ENCODE assay signal across 14 cellular contexts in the genomic region with DNA sequence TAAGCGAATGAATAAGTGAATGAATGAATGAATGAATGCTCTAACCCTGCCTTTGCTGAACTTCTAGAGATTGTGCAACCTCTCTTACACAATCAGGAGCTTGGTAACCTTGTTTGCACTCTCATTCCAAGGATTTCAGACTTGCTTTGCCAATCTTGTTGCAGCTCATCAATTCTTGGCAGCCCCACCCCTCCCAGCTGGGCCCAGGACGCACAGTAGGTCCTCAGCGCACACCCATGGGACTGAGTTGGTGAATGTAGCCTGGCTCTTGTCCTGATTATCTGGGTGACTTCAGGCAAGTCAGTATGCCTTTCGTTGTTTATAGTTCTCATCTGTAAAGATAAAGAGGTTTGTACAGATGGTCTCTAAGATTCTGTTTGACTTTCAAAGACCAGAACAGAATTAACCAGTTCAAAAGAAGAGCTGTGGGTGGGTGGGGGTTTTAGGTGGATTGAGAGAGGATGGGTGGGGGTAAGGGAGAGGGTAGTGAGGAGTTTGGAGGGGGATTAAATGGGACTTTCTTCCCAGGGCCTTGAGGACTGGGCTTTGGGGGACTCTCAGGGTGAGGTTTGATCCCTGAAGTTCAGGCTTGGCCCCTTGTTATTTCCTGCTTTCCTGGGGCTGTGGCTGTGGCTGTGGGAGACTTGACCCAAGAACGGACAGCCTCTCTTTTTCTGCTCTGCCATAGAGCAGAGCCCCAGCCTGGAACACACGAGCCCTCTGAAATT. TPM values are rescaled to one million over a fixed set of nuclear protein-coding genes. Genes with fewer than 3 reads are reported as not detected.
DNase-seq lines count a peak whose midpoint lies in the region; ATAC-seq and TF ChIP-seq lines count a peak whose summit lies in the region.
"Had no signal": no experiment of that assay in that cellular context is flagged by ENCODE, and none has a peak within 500 bp of the region (broad histone marks: within the 10 kb centered on the region; RNA-seq: fewer than 3 reads in every experiment).

No MANE protein-coding gene starts in this region.

- no peaks in the 10 kb centered on the region for H3K4me1 ChIP-seq in gastroesophageal sphincter
- H3K4me1 ChIP-seq in mucosa of descending colon (ENCODE audit: low read depth): peaks cover 57% of the 10 kb centered on the region
- H3K4me1 ChIP-seq: testis had no signal

- H3K27me3 Mint-ChIP-seq in WTC11 (ENCODE audit: low read depth): no peaks in the 10 kb centered on the region
- H3K27me3 Mint-ChIP-seq: effector memory CD8-positive, alpha-beta T cell had no signal

- H3K36me3 ChIP-seq in gastroesophageal sphincter (no peaks in the 10 kb centered on the region), mucosa of descending colon (ENCODE audit: low read depth) (no peaks in the 10 kb centered on the region)

- DNase-seq in HCEC 1CT: peak; percentile 34
- DNase-seq in WTC11 (ENCODE audit: low spot score): no peak
- DNase-seq in sciatic nerve (ENCODE audit: low spot score): no peak
- no peak for DNase-seq in A172 (ENCODE audit: low spot score)
- no peak for DNase-seq in mucosa of descending colon
- no peak for DNase-seq in NCI-H69 (lab: John Stamatoyannopoulos, UW)
- DNase-seq: activated naive CD4-positive, alpha-beta T cell treated with Interleukin-2 at 50 U/mL for 16 hours; CD4-positive, alpha-beta memory T cell; effector memory CD8-positive, alpha-beta T cell; NCI-H1105; testis had no signal

- H3K27ac ChIP-seq in gastroesophageal sphincter: no peak overlapping the region
- H3K27ac ChIP-seq: testis had no signal

- WGBS in gastroesophageal sphincter (ENCODE audit: low coverage in 1 of 2), 2 donors: 45 to 72% methylated on average over 3 to 5 of the region's 6 CpGs

- H3K27ac Mint-ChIP-seq in WTC11: no peak overlapping the region
- H3K27ac Mint-ChIP-seq: effector memory CD8-positive, alpha-beta T cell had no signal

- intact Hi-C loops in sciatic nerve (cut with DNase I): no loop called here
- intact Hi-C loops in mucosa of descending colon (cut with DNase I, micrococcal nuclease): no loop called here

- H3K4me3 ChIP-seq in gastroesophageal sphincter (no peak overlapping the region), mucosa of descending colon (no peak overlapping the region)
- H3K4me3 ChIP-seq: testis had no signal

- H3K27me3 ChIP-seq in gastroesophageal sphincter: no peaks in the 10 kb centered on the region
- H3K27me3 ChIP-seq: testis had no signal

- TF ChIP-seq CTCF in WTC11 (IDR thresholded peaks at IDR 0.05) (no peak), gastroesophageal sphincter (IDR thresholded peaks at IDR 0.05) (no peak), mucosa of descending colon (IDR thresholded peaks at IDR 0.05) (no peak)

- no peaks in the 10 kb centered on the region for H3K36me3 Mint-ChIP-seq in WTC11
- H3K36me3 Mint-ChIP-seq: brain; CD4-positive, alpha-beta memory T cell had no signal

- no peaks in the 10 kb centered on the region for H3K9me3 Mint-ChIP-seq in WTC11
- H3K9me3 Mint-ChIP-seq: CD4-positive, alpha-beta memory T cell; effector memory CD8-positive, alpha-beta T cell had no signal

- no peak overlapping the region for H3K4me3 Mint-ChIP-seq in WTC11
- H3K4me3 Mint-ChIP-seq: brain; CD4-positive, alpha-beta memory T cell; effector memory CD8-positive, alpha-beta T cell had no signal

- H3K9me3 ChIP-seq in gastroesophageal sphincter: no peaks in the 10 kb centered on the region
- no peaks in the 10 kb centered on the region for H3K9me3 ChIP-seq in mucosa of descending colon
- H3K9me3 ChIP-seq: testis had no signal

- no peak for TF ChIP-seq POLR2A in gastroesophageal sphincter (IDR thresholded peaks at IDR 0.05)

- peaks cover 6% of the 10 kb centered on the region for H3K4me1 Mint-ChIP-seq in WTC11

- TF ChIP-seq EP300 in gastroesophageal sphincter (IDR thresholded peaks at IDR 0.05): no peak

- CTCF ChIA-PET in WTC11 (lab: Charles Lee): interaction anchor here (1.4 to 2.0 kb wide), 2 partner anchors 21 to 147 kb away, joined by 3 to 7 read pairs; no protein-coding TSS in a partner anchor

- POLR2A ChIA-PET in WTC11 (lab: Charles Lee): no interaction called here

- ATAC-seq in WTC11 (no peak), gastroesophageal sphincter (peak; percentile 31), sciatic nerve (peak; percentile 65), mucosa of descending colon (no peak)
- ATAC-seq: effector memory CD8-positive, alpha-beta T cell; SK-N-SH treated with all-trans-retinoic acid at 6 μM for 48 hours had no signal

TF ChIP-seq in WTC11, 78 proteins besides CTCF, POLR2A, EP300 and RAD21:
- TF ChIP-seq GTF2I (CRISPR knock-in tag; conservative IDR thresholded peaks at IDR 0.05) (no peak), GABPB1 (CRISPR knock-in tag; IDR thresholded peaks at IDR 0.05) (peak; percentile 37; the same call in 1 of the 2 replicates), JUN (CRISPR knock-in tag; IDR thresholded peaks at IDR 0.05) (no peak), ZNF219 (CRISPR knock-in tag; IDR thresholded peaks at IDR 0.05; ENCODE audit: borderline replicate concordance) (no peak), KAT7 (CRISPR knock-in tag; IDR thresholded peaks at IDR 0.05; ENCODE audit: borderline replicate concordance) (no peak)
TF ChIP-seq in WTC11: peak in this region for 1.

RNA-seq across cellular contexts. Expression of a gene that starts 33.2 kb away (rescaled TPM):
- 41.9 to 44.4 TPM (median 43.8 TPM) in 3 replicates for total RNA-seq in WTC11 (2021)
- total RNA-seq in gastroesophageal sphincter: 10 to 100 TPM; 32.2 to 66.2 (median 40.1) TPM
- 155 TPM for total RNA-seq in sciatic nerve
- 29.0 and 35.2 TPM in 2 replicates for total RNA-seq in A172 (2014; rRNA removed; shearing (Covaris generic))
- total RNA-seq in mucosa of descending colon: 100 to 1,000 TPM in 1 of 3 donors, 10 to 100 TPM in 2; 89.4 to 165 (median 94.7) TPM

Comparison
In these comparisons a context has a peak if more than half of its experiments do, and no peak if none do; other contexts are left out.
1. ATAC-seq: peak in gastroesophageal sphincter (single experiment) and sciatic nerve (single experiment); none in WTC11 (single experiment) and mucosa of descending colon (single experiment).